Comparison of ENCODE assay signal across 10 cellular contexts in the genomic region with DNA sequence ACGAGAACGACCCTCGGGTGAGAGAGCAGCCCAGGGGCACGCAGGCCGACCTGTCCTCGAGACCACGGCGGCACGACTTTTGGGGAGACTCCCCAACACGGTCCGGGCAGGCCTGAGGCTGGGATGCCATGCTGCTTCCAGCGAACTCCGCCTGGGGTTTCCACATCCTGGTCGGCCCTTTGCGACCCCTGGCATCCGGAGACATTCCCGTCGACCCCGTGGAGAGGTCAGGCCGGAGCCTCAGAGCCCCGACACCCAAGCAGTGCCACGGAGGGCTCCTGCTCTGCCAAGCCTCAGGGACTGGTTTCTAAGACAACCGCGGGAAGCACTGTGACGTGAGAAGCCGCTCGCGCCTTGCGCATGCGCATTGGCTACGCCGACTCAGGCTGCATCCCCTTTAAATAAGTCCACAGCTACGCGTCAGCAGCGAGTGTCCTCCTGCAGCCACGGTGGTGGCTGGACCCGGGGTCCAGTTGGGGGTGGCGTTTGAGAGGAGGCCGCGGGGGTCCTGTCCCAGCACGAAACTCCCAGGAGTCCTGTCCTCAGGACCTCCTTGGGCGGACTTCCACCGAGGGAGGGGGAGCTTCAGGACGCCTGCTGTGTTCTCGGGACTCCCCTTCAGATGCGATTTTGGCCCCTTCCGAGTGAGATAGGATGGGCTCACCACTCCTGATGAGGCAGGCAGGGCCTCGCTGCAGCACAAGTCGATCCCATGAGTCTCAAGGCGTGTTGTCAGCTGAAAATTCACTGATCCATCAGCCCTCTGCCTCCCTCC.
DNase-seq lines count a peak whose midpoint lies in the region; ATAC-seq and TF ChIP-seq lines count a peak whose summit lies in the region.
"Had no signal": no experiment of that assay in that cellular context is flagged by ENCODE, and none has a peak within 500 bp of the region (broad histone marks: within the 10 kb centered on the region; RNA-seq: fewer than 3 reads in every experiment).

No MANE protein-coding gene starts in this region.

- in situ Hi-C loops in ACHN (cut with HindIII; ENCODE audit: low pct_ligation_motif_present, low pct_unique_long_range_greater_than_20kb, low sequenced_read_pairs) = no loop called here

- H3K27me3 Mint-ChIP-seq in activated naive CD4-positive, alpha-beta T cell treated with anti-CD3 and anti-CD28 coated beads for 36 hours (ENCODE audit: low read depth) = no peaks in the 10 kb centered on the region
- H3K27me3 Mint-ChIP-seq in activated T-helper 2 cell treated with anti-CD3 and anti-CD28 coated beads, Interferon-gamma antibody, Interleukin-2, Interleukin-4, amounts not matched to agents 10 μg/mL and 5 μg/mL and 100 μg/mL, durations not matched to agents 14 hours and 24 hours and 36 hours (ENCODE audit: low read depth) = no peaks in the 10 kb centered on the region
- peaks cover 0 to 3% of the 10 kb centered on the region in 2 donors for H3K27me3 Mint-ChIP-seq in natural killer cell (ENCODE audit: low read depth in 2 of 2)
- H3K27me3 Mint-ChIP-seq in stimulated activated naive CD8-positive, alpha-beta T cell treated with anti-CD3 and anti-CD28 coated beads, Interleukin-15, amount 100 ng/mL, for 72 hours = no peaks in the 10 kb centered on the region

- peaks cover 32% of the 10 kb centered on the region for H3K4me1 Mint-ChIP-seq in activated naive CD4-positive, alpha-beta T cell treated with anti-CD3 and anti-CD28 coated beads for 36 hours (ENCODE audit: low read depth)
- peaks cover 21% of the 10 kb centered on the region for H3K4me1 Mint-ChIP-seq in activated T-helper 2 cell treated with anti-CD3 and anti-CD28 coated beads, Interferon-gamma antibody, Interleukin-2, Interleukin-4, amounts not matched to agents 10 μg/mL and 5 μg/mL and 100 μg/mL, durations not matched to agents 14 hours and 24 hours and 36 hours (ENCODE audit: low read depth)
- no peaks in the 10 kb centered on the region for H3K4me1 Mint-ChIP-seq in natural killer cell
- H3K4me1 Mint-ChIP-seq in stimulated activated naive CD8-positive, alpha-beta T cell treated with anti-CD3 and anti-CD28 coated beads, Interleukin-15, amount 100 ng/mL, for 72 hours = peaks cover 15% of the 10 kb centered on the region

- peaks cover 24% of the 10 kb centered on the region for H3K36me3 Mint-ChIP-seq in activated naive CD4-positive, alpha-beta T cell treated with anti-CD3 and anti-CD28 coated beads for 36 hours (ENCODE audit: low read depth)
- peaks cover 32% of the 10 kb centered on the region for H3K36me3 Mint-ChIP-seq in activated T-helper 2 cell treated with anti-CD3 and anti-CD28 coated beads, Interferon-gamma antibody, Interleukin-2, Interleukin-4, amounts not matched to agents 10 μg/mL and 5 μg/mL and 100 μg/mL, durations not matched to agents 14 hours and 24 hours and 36 hours (ENCODE audit: low read depth)
- no peaks in the 10 kb centered on the region for H3K36me3 Mint-ChIP-seq in natural killer cell

- intact Hi-C loops in activated naive CD4-positive, alpha-beta T cell treated with anti-CD3 and anti-CD28 coated beads for 36 hours (cut with micrococcal nuclease) = loop anchor here (10.0 kb wide), 2 partner anchors 117 to 953 kb away; no protein-coding TSS in a partner anchor
- intact Hi-C loops in activated T-helper 2 cell treated with anti-CD3 and anti-CD28 coated beads, Interferon-gamma antibody, Interleukin-2, Interleukin-4, amounts not matched to agents 10 μg/mL and 5 μg/mL and 100 μg/mL, durations not matched to agents 14 hours and 24 hours and 36 hours (cut with micrococcal nuclease) = no loop called here
- intact Hi-C loops in natural killer cell (cut with micrococcal nuclease) = no loop called here

- no peak for ATAC-seq in natural killer cell
- ATAC-seq in stimulated activated naive CD8-positive, alpha-beta T cell treated with anti-CD3 and anti-CD28 coated beads, Interleukin-15, amount 100 ng/mL, for 72 hours = peak; percentile 56

- H3K27ac Mint-ChIP-seq in activated naive CD4-positive, alpha-beta T cell treated with anti-CD3 and anti-CD28 coated beads for 36 hours = no peak overlapping the region
- no peak overlapping the region for H3K27ac Mint-ChIP-seq in activated T-helper 2 cell treated with anti-CD3 and anti-CD28 coated beads, Interferon-gamma antibody, Interleukin-2, Interleukin-4, amounts not matched to agents 10 μg/mL and 5 μg/mL and 100 μg/mL, durations not matched to agents 14 hours and 24 hours and 36 hours
- no peak overlapping the region for H3K27ac Mint-ChIP-seq in natural killer cell
- H3K27ac Mint-ChIP-seq in stimulated activated naive CD8-positive, alpha-beta T cell treated with anti-CD3 and anti-CD28 coated beads, Interleukin-15, amount 100 ng/mL, for 72 hours = no peak overlapping the region

- peak; percentile 7 for DNase-seq in activated naive CD4-positive, alpha-beta T cell treated with Interleukin-2 at 50 U/mL for 16 hours
- DNase-seq in activated naive CD4-positive, alpha-beta T cell treated with anti-CD3 and anti-CD28 coated beads for 36 hours = no peak
- peak; percentile 24 for DNase-seq in activated T-helper 2 cell treated with anti-CD3 and anti-CD28 coated beads, Interferon-gamma antibody, Interleukin-2, Interleukin-4, amounts not matched to agents 10 μg/mL and 5 μg/mL and 100 μg/mL, durations not matched to agents 14 hours and 24 hours and 36 hours (ENCODE audit: low spot score)
- DNase-seq in natural killer cell (peak; percentile 29), ACHN (no peak), UCSD-AML1 (lab: John Stamatoyannopoulos, UW; ENCODE audit: unreplicated experiment) (no peak), NCI-H1694 treated with DMSO at 0.1 percent for 48 hours (lab: John Stamatoyannopoulos, UW) (no peak)
- DNase-seq in stimulated activated naive CD8-positive, alpha-beta T cell treated with anti-CD3 and anti-CD28 coated beads, Interleukin-15, amount 100 ng/mL, for 72 hours = peak; percentile 1 to 45
- DNase-seq: esophagus squamous epithelium, NCI-H1092 treated with DMSO at 0.1 percent for 48 hours had no signal

- CTCF ChIA-PET in activated naive CD4-positive, alpha-beta T cell treated with anti-CD3 and anti-CD28 coated beads for 36 hours (lab: Charles Lee) = no interaction called here

- no peak overlapping the region for H3K4me3 Mint-ChIP-seq in activated naive CD4-positive, alpha-beta T cell treated with anti-CD3 and anti-CD28 coated beads for 36 hours
- peak overlapping the region; percentile 15 for H3K4me3 Mint-ChIP-seq in activated T-helper 2 cell treated with anti-CD3 and anti-CD28 coated beads, Interferon-gamma antibody, Interleukin-2, Interleukin-4, amounts not matched to agents 10 μg/mL and 5 μg/mL and 100 μg/mL, durations not matched to agents 14 hours and 24 hours and 36 hours (ENCODE audit: low read depth)
- H3K4me3 Mint-ChIP-seq in natural killer cell = peak overlapping the region; percentile 4
- peak overlapping the region; percentile 19 to 52 for H3K4me3 Mint-ChIP-seq in stimulated activated naive CD8-positive, alpha-beta T cell treated with anti-CD3 and anti-CD28 coated beads, Interleukin-15, amount 100 ng/mL, for 72 hours

- TF ChIP-seq CTCF in natural killer cell (IDR thresholded peaks at IDR 0.05) = no peak

- H3K9me3 Mint-ChIP-seq in activated naive CD4-positive, alpha-beta T cell treated with anti-CD3 and anti-CD28 coated beads for 36 hours = peaks cover 10% of the 10 kb centered on the region
- peaks cover 25% of the 10 kb centered on the region for H3K9me3 Mint-ChIP-seq in activated T-helper 2 cell treated with anti-CD3 and anti-CD28 coated beads, Interferon-gamma antibody, Interleukin-2, Interleukin-4, amounts not matched to agents 10 μg/mL and 5 μg/mL and 100 μg/mL, durations not matched to agents 14 hours and 24 hours and 36 hours
- H3K9me3 Mint-ChIP-seq in natural killer cell = peaks cover 3 to 5% of the 10 kb centered on the region in 2 donors
- H3K9me3 Mint-ChIP-seq in stimulated activated naive CD8-positive, alpha-beta T cell treated with anti-CD3 and anti-CD28 coated beads, Interleukin-15, amount 100 ng/mL, for 72 hours = peaks cover 13 to 34% of the 10 kb centered on the region in 2 donors

Comparison
In these comparisons a context has a peak if more than half of its experiments do, and no peak if none do; other contexts are left out.
1. DNase-seq: peak in activated naive CD4-positive, alpha-beta T cell treated with Interleukin-2 at 50 U/mL for 16 hours (single experiment), activated T-helper 2 cell treated with anti-CD3 and anti-CD28 coated beads, Interferon-gamma antibody, Interleukin-2, Interleukin-4, amounts not matched to agents 10 μg/mL and 5 μg/mL and 100 μg/mL, durations not matched to agents 14 hours and 24 hours and 36 hours (single experiment), natural killer cell (single experiment) and stimulated activated naive CD8-positive, alpha-beta T cell treated with anti-CD3 and anti-CD28 coated beads, Interleukin-15, amount 100 ng/mL, for 72 hours (2 of 2); none in activated naive CD4-positive, alpha-beta T cell treated with anti-CD3 and anti-CD28 coated beads for 36 hours (single experiment), ACHN (single experiment), UCSD-AML1 (single experiment) and NCI-H1694 treated with DMSO at 0.1 percent for 48 hours (single experiment).